In the genomic region with DNA sequence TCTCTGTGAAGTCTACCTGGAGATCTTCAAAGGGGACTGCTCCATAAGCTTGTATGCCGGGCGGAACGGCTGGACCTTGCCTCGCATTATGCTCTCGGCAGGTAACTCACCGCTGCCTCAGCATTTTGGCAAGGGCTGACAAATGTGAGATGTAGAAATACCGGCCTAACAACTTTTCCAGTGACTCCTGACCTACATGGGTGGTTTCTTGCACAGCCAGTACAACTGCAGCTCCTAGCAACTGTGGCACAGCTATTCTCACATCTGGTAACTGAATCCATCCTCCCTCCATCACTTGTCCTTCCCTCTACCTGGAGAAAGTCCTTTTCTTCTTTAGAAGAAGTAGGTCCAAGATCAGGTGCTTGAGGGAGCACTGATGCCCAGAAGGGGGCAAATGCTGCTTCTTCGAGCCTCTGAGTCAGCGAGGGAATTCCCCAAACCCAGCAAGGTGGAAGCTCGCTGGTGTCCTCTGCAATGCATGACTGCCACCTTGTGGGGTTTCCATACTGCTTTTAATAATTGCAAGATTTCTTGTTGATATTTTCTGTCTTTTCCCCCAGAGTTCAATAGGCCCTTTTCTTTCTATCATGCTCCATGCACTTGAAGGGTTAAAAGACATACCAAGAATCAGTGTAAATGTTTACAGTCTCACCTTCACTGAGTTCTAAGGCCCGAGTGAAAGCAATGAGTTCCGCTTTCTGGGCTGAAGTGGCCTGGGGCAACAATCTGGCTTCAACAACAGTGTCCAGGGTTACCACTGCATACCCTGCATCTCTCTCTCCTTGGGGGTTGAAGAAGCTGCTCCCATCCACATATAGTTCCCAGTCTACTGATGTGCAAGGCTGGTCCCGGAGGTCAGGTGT, we compare ENCODE assay signal across 8 cellular contexts. TPM values are rescaled to one million over a fixed set of nuclear protein-coding genes. Genes with fewer than 3 reads are reported as not detected.
DNase-seq lines count a peak whose midpoint lies in the region; ATAC-seq, FAIRE-seq and TF ChIP-seq lines count a peak whose summit lies in the region.
"Not testable (repeated sequence)": the region's sequence is repeated elsewhere in the genome, so short reads cannot be mapped to it uniquely, and the experiment has no call there.

No MANE protein-coding gene starts in this region.

- H3K27ac ChIP-seq in adrenal gland, heart left ventricle: not testable (repeated sequence)
- peak overlapping the region in 1 of 4 donors; percentile 23 for H3K27ac ChIP-seq in pancreas

- intact Hi-C loops in adrenal gland (cut with DNase I); pancreas (cut with DNase I): not testable (repeated sequence)
- intact Hi-C loops in heart left ventricle (cut with DNase I), result loop anchor here in 5 of 10 donors (10.0 kb wide), 2 partner anchors 611 to 1161 kb away; no protein-coding TSS in a partner anchor

- H3K9me3 ChIP-seq in adrenal gland (replicated peaks in 1 of 3); heart left ventricle; pancreas: not testable (repeated sequence)

- not testable (repeated sequence) for H3K4me1 ChIP-seq in adrenal gland (replicated peaks in 1 of 2); heart left ventricle; pancreas

- DNase-seq in D721Med (ENCODE audit: insufficient read length, low spot score), result not testable (repeated sequence)
- DNase-seq in Kasumi-1 (lab: John Stamatoyannopoulos, UW) (peak; percentile 2 to 5), NCI-H82 (lab: John Stamatoyannopoulos, UW) (peak; percentile 61), adrenal gland (peak; percentile 28 to 64 (median 45)), heart left ventricle (peak in 1 of 5 donors; percentile 18), pancreas (peak in 4 of 6 donors; percentile 54 to 81 (median 70))
- peak; percentile 33 for DNase-seq in activated CD4-positive, alpha-beta T cell treated with anti-CD3 and anti-CD28 coated beads for 1 hour
- DNase-seq in stimulated activated CD8-positive, alpha-beta memory T cell treated with anti-CD3 and anti-CD28 coated beads, Interleukin-7, amount 100 ng/mL, for 4 hours (ENCODE audit: low read depth in 2 of 2), result peak; percentile 30 to 35

- peak; percentile 46 for TF ChIP-seq CTCF in D721Med (IDR thresholded peaks at IDR 0.05; ENCODE audit: insufficient read depth, missing control alignments)
- peak; percentile 18 to 60 (median 43) for TF ChIP-seq CTCF in adrenal gland (IDR thresholded peaks at IDR 0.05)
- peak in 11 of 12 donors; percentile 16 to 53 (median 41) for TF ChIP-seq CTCF in heart left ventricle (IDR thresholded peaks at IDR 0.05)
- peak; percentile 24 to 50 (median 42) for TF ChIP-seq CTCF in pancreas (IDR thresholded peaks at IDR 0.05)

- TF ChIP-seq POLR2A in adrenal gland (IDR thresholded peaks at IDR 0.05); heart left ventricle (IDR thresholded peaks at IDR 0.05): not testable (repeated sequence)

- not testable (repeated sequence) for H3K27me3 ChIP-seq in adrenal gland, heart left ventricle, pancreas

- not testable (repeated sequence) for FAIRE-seq in D721Med (lab: Jason Lieb, UNC); pancreas (lab: Jason Lieb, UNC)

- WGBS in adrenal gland, 4 donors, result 43 to 63% (median 55%) methylated on average over 7 to 12 of the region's 13 CpGs
- 62 to 66% (median 65%) methylated on average over 13 of the region's 13 CpGs for WGBS in heart left ventricle, 4 donors
- WGBS in pancreas, 2 donors, result 21 to 26% methylated on average over 9 to 13 of the region's 13 CpGs

- H3K36me3 ChIP-seq in adrenal gland (replicated peaks in 1 of 2); heart left ventricle; pancreas: not testable (repeated sequence)

- H3K4me3 ChIP-seq in adrenal gland, heart left ventricle, pancreas: not testable (repeated sequence)

- not testable (repeated sequence) for ATAC-seq in heart left ventricle
- peak in 2 of 4 donors; percentile 31 to 44 for ATAC-seq in pancreas

RNA-seq across cellular contexts. Expression of a gene that starts 45.9 kb away (rescaled TPM):
- total RNA-seq in adrenal gland, result 10 to 100 TPM; 11.8 to 21.5 (median 18.3) TPM
- 1 to 10 TPM; 3.0 to 6.9 (median 3.9) TPM for polyA plus RNA-seq in adrenal gland
- 10 to 100 TPM in 2 of 9 donors, 1 to 10 TPM in 7; 1.5 to 41.3 (median 3.0) TPM for total RNA-seq in heart left ventricle
- 1 to 10 TPM in 1 of 2 donors, under 1 TPM in 1; 0.53 to 1.3 TPM for polyA plus RNA-seq in heart left ventricle
- 10 to 100 TPM in 5 of 6 donors, 1 to 10 TPM in 1; 9.7 to 41.1 (median 12.8) TPM for total RNA-seq in pancreas
- 1 to 10 TPM; 5.5 to 6.4 TPM for polyA plus RNA-seq in pancreas
